ENCODE assay signal across 24 cellular contexts in the genomic region with DNA sequence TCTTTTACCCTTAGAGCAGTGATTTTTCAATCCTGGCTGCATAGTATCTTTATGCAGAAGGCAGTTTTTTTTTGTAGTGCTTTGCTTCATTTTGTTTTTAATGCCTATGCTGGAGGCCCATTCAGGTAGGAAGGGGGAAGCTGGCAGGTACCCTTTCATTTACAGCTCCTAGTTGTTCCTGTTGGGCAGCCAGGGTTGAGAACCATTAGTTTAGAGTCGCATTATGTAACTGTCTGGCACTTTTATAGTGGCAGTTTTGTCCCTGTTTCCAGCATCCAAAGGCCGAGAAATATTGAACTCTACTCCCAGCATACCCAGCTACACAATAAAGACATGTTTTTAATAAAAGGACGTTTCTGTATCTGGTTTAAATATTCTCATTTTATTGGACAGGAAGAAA.
"Had no signal": no experiment of that assay in that cellular context is flagged by ENCODE, and none has a peak within 500 bp of the region (broad histone marks: within the 10 kb centered on the region; RNA-seq: fewer than 3 reads in every experiment).

No MANE protein-coding gene starts in this region.

- H3K4me3 Mint-ChIP-seq: IgD-negative memory B cell had no signal

- H3K27ac ChIP-seq: HL-60, KMS-11, SJCRH30 had no signal

- ATAC-seq: K562, Panc1, PC-3, Right ventricle myocardium inferior, SK-N-SH treated with all-trans-retinoic acid at 6 μM for 48 hours had no signal

- H3K36me3 Mint-ChIP-seq: IgD-negative memory B cell had no signal

- H3K27ac Mint-ChIP-seq: IgD-negative memory B cell had no signal

- DNase-seq: Kasumi-1, MM.1S, NCI-H1092 treated with DMSO at 0.1 percent for 48 hours, NCI-H1436, NCI-H187, NCI-H2029, NCI-H2081 treated with DMSO at 0.1 percent for 48 hours, NCI-H2171, NCI-H226, NCI-H446, NCI-H510A, NCI-H524 treated with DMSO at 0.1 percent for 48 hours, NCI-H69, NCI-H774, PC-3, SHP77 treated with DMSO at 0.1 percent for 48 hours, SJCRH30 had no signal

- H3K4me1 ChIP-seq: SJCRH30 had no signal

- H3K9me3 ChIP-seq: SJCRH30 had no signal

- H3K4me3 ChIP-seq: K562, SJCRH30 had no signal

- H3K27me3 ChIP-seq: SJCRH30 had no signal

- H3K4me1 Mint-ChIP-seq: IgD-negative memory B cell had no signal

- H3K36me3 ChIP-seq: SJCRH30 had no signal

- H3K9ac ChIP-seq: KMS-11 had no signal
